ENCODE assay signal across 1 cellular context in genomic region chr1:42456010-42456753, GRCh38.
A peak's percentile ranks its signal among the peaks of the same experiment; 100 is the strongest.
TF ChIP-seq lines count a peak whose summit lies in the region.

Gene PPCS, plus strand, starts transcription at chr1:42456543. Its CDS starts 23 bp downstream, at chr1:42456566.
Gene ZMYND12, minus strand, starts transcription at chr1:42456022. Its CDS starts 25 bp downstream, at chr1:42455997.

TF ChIP-seq in HepG2, 621 proteins besides CTCF, POLR2A, EP300 and RAD21 (continued from another document):
- TF ChIP-seq TSC22D2 (CRISPR knock-in tag; IDR thresholded peaks at IDR 0.05; ENCODE audit: borderline replicate concordance): no peak; the same call in 1 of the 2 replicates
- no peak for TF ChIP-seq SYNCRIP (IDR thresholded peaks at IDR 0.05; ENCODE audit: insufficient read depth, low read depth, low read length)
- TF ChIP-seq ZNF318 (CRISPR knock-in tag; IDR thresholded peaks at IDR 0.05): 0 out of 2 replicates have a peak, but pooled peaks have one; percentile 7
- TF ChIP-seq KDM5A (IDR thresholded peaks at IDR 0.05; ENCODE audit: borderline replicate concordance, low read length): peak; percentile 73
- TF ChIP-seq POLR2AphosphoS5 (IDR thresholded peaks at IDR 0.05; ENCODE audit: low read depth, low read length): peak; percentile 61
- TF ChIP-seq SP1 (IDR thresholded peaks at IDR 0.05): no peak
- TF ChIP-seq SP1 (CRISPR knock-in tag; IDR thresholded peaks at IDR 0.05): peak; percentile 77
- TF ChIP-seq HNF4A (CRISPR knock-in tag; IDR thresholded peaks at IDR 0.05): peak; percentile 4; the same call in 1 of the 2 replicates
- TF ChIP-seq MEIS2 (CRISPR knock-in tag; IDR thresholded peaks at IDR 0.05): peak; percentile 28; the same call in 1 of the 2 replicates
- 0 out of 2 replicates have a peak, but pooled peaks have one; percentile 70 for TF ChIP-seq NR0B2 (CRISPR knock-in tag; IDR thresholded peaks at IDR 0.05)
- TF ChIP-seq NKX3-1 (CRISPR knock-in tag; IDR thresholded peaks at IDR 0.05): peak; percentile 56; the same call in 1 of the 2 replicates
- peak; percentile 20 for TF ChIP-seq HOXA5 (CRISPR knock-in tag; IDR thresholded peaks at IDR 0.05)
